In the genomic region with DNA sequence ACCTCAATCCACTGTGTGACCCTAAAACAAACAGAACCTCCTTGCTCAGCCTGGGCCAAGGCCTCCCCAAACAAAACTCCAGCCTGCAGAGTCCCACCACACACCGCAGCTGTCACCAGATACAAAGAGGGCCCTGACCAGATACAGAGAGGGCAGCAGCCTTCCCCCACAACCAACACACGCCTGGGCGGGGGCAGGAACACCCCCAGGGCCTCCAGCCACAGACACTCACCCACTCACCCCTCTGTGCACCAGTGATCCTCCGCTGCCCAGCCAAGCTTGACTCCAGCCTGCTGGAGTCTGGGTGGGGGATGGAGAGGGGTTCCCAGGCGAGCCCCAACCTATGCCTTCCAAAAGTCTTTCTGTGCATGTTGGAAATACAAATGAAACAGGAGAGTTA, we compare ENCODE assay signal across 12 cellular contexts. TPM values are rescaled to one million over a fixed set of nuclear protein-coding genes. Genes with fewer than 3 reads are reported as not detected.
DNase-seq lines count a peak whose midpoint lies in the region; ATAC-seq, FAIRE-seq and TF ChIP-seq lines count a peak whose summit lies in the region.
"Had no signal": no experiment of that assay in that cellular context is flagged by ENCODE, and none has a peak within 500 bp of the region (broad histone marks: within the 10 kb centered on the region; RNA-seq: fewer than 3 reads in every experiment).

No MANE protein-coding gene starts in this region.

- no peaks in the 10 kb centered on the region for H3K9me3 ChIP-seq in CD4-positive, alpha-beta memory T cell (ENCODE audit: control insufficient read depth in 1 of 2, low read length in 2 of 2)
- no peaks in the 10 kb centered on the region for H3K9me3 ChIP-seq in Karpas-422 (ENCODE audit: low read length)
- H3K9me3 ChIP-seq in H1 (ENCODE audit: insufficient read depth in 2 of 2, low read depth in 1 of 2, low read length in 1 of 2), result no peaks in the 10 kb centered on the region
- H3K9me3 ChIP-seq in pancreas, result no peaks in the 10 kb centered on the region

- DNase-seq in CD4-positive, alpha-beta memory T cell, result no peak
- DNase-seq in Karpas-422, result no peak
- DNase-seq in H1 (ENCODE audit: low read depth in 1 of 2, low spot score in 2 of 2), result no peak
- peak in 2 of 6 donors; percentile 35 to 38 for DNase-seq in pancreas
- DNase-seq in lower leg skin (ENCODE audit: low spot score in 2 of 2), result no peak
- DNase-seq in NCI-H2196 treated with DMSO at 0.1 percent for 48 hours (lab: John Stamatoyannopoulos, UW; ENCODE audit: unreplicated experiment), result no peak
- DNase-seq: HCEC 1CT, islet precursor cell had no signal

- H3K79me1 ChIP-seq in H1 (ENCODE audit: low read depth, low read length), result no peaks in the 10 kb centered on the region

- H3K9ac ChIP-seq in Karpas-422 (ENCODE audit: low read length) (peak overlapping the region; percentile 84), H1 (replicated peaks in 1 of 4; ENCODE audit: extremely low read depth in 1 of 4, low read depth in 3 of 4, low read length in 3 of 4) (no peak overlapping the region; a peak in 1 of 7 replicates)

- 78% methylated on average over 5 of the region's 5 CpGs; no CpG with 5 or more reads in 1 of the 2 experiments for WGBS in H1 (ENCODE audit: extremely low coverage in 1 of 2, insufficient coverage in 1 of 2, insufficient read length in 1 of 2, insufficient replicate concordance in 2 of 2, low coverage in 1 of 2, low lambda C conversion rate in 2 of 2, missing lambda C conversion rate in 1 of 2), 2 experiments
- WGBS in pancreas, 2 donors, result 78% methylated on average over 5 of the region's 5 CpGs
- 37 to 56% methylated on average over 5 of the region's 5 CpGs for WGBS in lower leg skin, 2 donors

- H3K9me3 Mint-ChIP-seq in CD4-positive, alpha-beta memory T cell, result no peaks in the 10 kb centered on the region
- H3K9me3 Mint-ChIP-seq: T-helper 1 cell treated with Interleukin-12 subunit alpha and Interleukin-12 subunit beta and Interleukin-4 antibody, amounts not matched to agents 30 μg/mL and 1 μg/mL, for 36 hours had no signal

- H3K9me2 ChIP-seq in Karpas-422 (replicated peaks; ENCODE audit: insufficient read depth, low read length), result no peaks in the 10 kb centered on the region

- peaks cover 32% of the 10 kb centered on the region; the same call in 1 of the 2 replicates for H3K23me2 ChIP-seq in H1 (ENCODE audit: low read depth, low read length)

- H4K20me1 ChIP-seq in Karpas-422 (ENCODE audit: insufficient read depth, low read depth, low read length) (no peaks in the 10 kb centered on the region; the same call in 1 of the 2 replicates), H1 (replicated peaks in 1 of 2; ENCODE audit: control insufficient read depth in 1 of 2, insufficient read depth in 2 of 2, low read length in 2 of 2) (peaks cover 2 to 9% of the 10 kb centered on the region in 2 experiments)

- H3K27me3 Mint-ChIP-seq in CD4-positive, alpha-beta memory T cell, result peaks cover 0 to 3% of the 10 kb centered on the region in 2 donors

- H3K36me3 Mint-ChIP-seq in CD4-positive, alpha-beta memory T cell, result peaks cover 0 to 9% of the 10 kb centered on the region in 2 donors

- no peaks in the 10 kb centered on the region for H3K27me3 ChIP-seq in CD4-positive, alpha-beta memory T cell (ENCODE audit: insufficient read depth, low read length)
- H3K27me3 ChIP-seq in Karpas-422 (ENCODE audit: low read length) (no peaks in the 10 kb centered on the region), H1 (replicated peaks in 1 of 4; ENCODE audit: control insufficient read depth in 3 of 4, extremely low read depth in 1 of 4, insufficient read depth in 3 of 4, low read length in 3 of 4) (peaks cover 0 to 10% (median 5%) of the 10 kb centered on the region in 4 experiments; a peak in 4 of 7 replicates), pancreas (no peaks in the 10 kb centered on the region)

- peak overlapping the region; percentile 85 for H4K91ac ChIP-seq in H1 (replicated peaks; ENCODE audit: insufficient read length, low read length)

- intact Hi-C loops in CD4-positive, alpha-beta memory T cell (cut with micrococcal nuclease), result no loop called here
- intact Hi-C loops in pancreas (cut with DNase I) (no loop called here), lower leg skin (cut with DNase I; ENCODE audit: low total_unique reads) (no loop called here)

- no peak for TF ChIP-seq POLR2A in H1 (IDR thresholded peaks at IDR 0.05; ENCODE audit: control extremely low read depth in 1 of 2, low read depth in 2 of 2, low read length in 2 of 2)
- no peak for TF ChIP-seq POLR2A in lower leg skin (IDR thresholded peaks at IDR 0.05)

- H4K8ac ChIP-seq in H1 (ENCODE audit: extremely low read depth, insufficient read depth, low read length), result no peak overlapping the region

- H4K5ac ChIP-seq in H1 (ENCODE audit: insufficient read length, low read depth, low read length), result no peak overlapping the region

- peak overlapping the region in 4 of 8 donors; percentile 13 to 77 (median 22) for H3K4me3 Mint-ChIP-seq in CD4-positive, alpha-beta memory T cell
- H3K4me3 Mint-ChIP-seq: T-helper 1 cell treated with Interleukin-12 subunit alpha and Interleukin-12 subunit beta and Interleukin-4 antibody, amounts not matched to agents 30 μg/mL and 1 μg/mL, for 36 hours had no signal

- no peaks in the 10 kb centered on the region for H3K36me3 ChIP-seq in CD4-positive, alpha-beta memory T cell (ENCODE audit: insufficient read depth, low read length)
- no peaks in the 10 kb centered on the region for H3K36me3 ChIP-seq in Karpas-422 (ENCODE audit: insufficient read depth, low read length)
- H3K36me3 ChIP-seq in H1 (ENCODE audit: control insufficient read depth in 2 of 4, insufficient read depth in 4 of 4, low read length in 3 of 4), result peaks cover 0 to 4% (median 0%) of the 10 kb centered on the region in 4 experiments; a peak in 2 of 8 replicates
- H3K36me3 ChIP-seq in pancreas, result no peaks in the 10 kb centered on the region

- no peak for FAIRE-seq in H1 (lab: Jason Lieb, UNC)
- FAIRE-seq in pancreas (lab: Jason Lieb, UNC), result no peak
- FAIRE-seq: bronchial epithelial cell had no signal

- POLR2A ChIA-PET in CD4-positive, alpha-beta memory T cell (lab: Charles Lee; ENCODE audit: partially characterized antibody), result interaction anchor here (1.3 to 12.0 kb wide), 5 partner anchors 10 to 21 kb away, joined by 3 to 650 read pairs (median 14); a partner anchor contains a TSS
- POLR2A ChIA-PET in H1 (lab: Charles Lee; ENCODE audit: partially characterized antibody), result interaction anchor here (1.0 to 19.4 kb wide), 5 partner anchors 8 to 63 kb away, joined by 3 to 456 read pairs (median 331); a partner anchor contains a TSS

- H2AK5ac ChIP-seq in H1 (ENCODE audit: low read depth, low read length), result no peak overlapping the region

- H3K79me2 ChIP-seq in Karpas-422 (ENCODE audit: low read length) (no peaks in the 10 kb centered on the region), H1 (ENCODE audit: control insufficient read depth in 1 of 2, insufficient read depth in 2 of 2, low read length in 2 of 2) (no peaks in the 10 kb centered on the region)

- H3K4ac ChIP-seq in H1 (replicated peaks; ENCODE audit: insufficient read length, low read depth, low read length), result no peak overlapping the region

- no peak overlapping the region for H3K14ac ChIP-seq in H1 (ENCODE audit: insufficient read length)

- peak overlapping the region; percentile 42 to 91 (median 75) for H3K27ac Mint-ChIP-seq in CD4-positive, alpha-beta memory T cell
- H3K27ac Mint-ChIP-seq: T-helper 1 cell treated with Interleukin-12 subunit alpha and Interleukin-12 subunit beta and Interleukin-4 antibody, amounts not matched to agents 30 μg/mL and 1 μg/mL, for 36 hours had no signal

- peak overlapping the region; percentile 60; the same call in 1 of the 2 replicates for H2BK12ac ChIP-seq in H1 (ENCODE audit: low read depth, low read length)

- ATAC-seq in pancreas (no peak), GM21723 (IDR thresholded peaks at IDR 0.05; ENCODE audit: unreplicated experiment) (no peak), HG03521 (IDR thresholded peaks at IDR 0.05; ENCODE audit: unreplicated experiment) (no peak)

- H3K27ac ChIP-seq in CD4-positive, alpha-beta memory T cell (ENCODE audit: low read depth, low read length), result no peak overlapping the region
- H3K27ac ChIP-seq in Karpas-422 (ENCODE audit: low read length), result peak overlapping the region; percentile 88
- H3K27ac ChIP-seq in H1 (ENCODE audit: low read depth, low read length), result no peak overlapping the region
- H3K27ac ChIP-seq in pancreas, result peak overlapping the region; percentile 95 to 98 (median 97)

- peaks cover 67% of the 10 kb centered on the region for H3K4me1 ChIP-seq in CD4-positive, alpha-beta memory T cell (ENCODE audit: insufficient read depth, low read length)
- H3K4me1 ChIP-seq in Karpas-422 (ENCODE audit: low read length) (peaks cover 85% of the 10 kb centered on the region), H1 (replicated peaks in 1 of 4; ENCODE audit: control insufficient read depth in 3 of 4, insufficient read depth in 4 of 4, low read length in 3 of 4) (peaks cover 0 to 68% (median 46%) of the 10 kb centered on the region in 4 experiments; a peak in 6 of 7 replicates), pancreas (peaks cover 33 to 69% (median 38%) of the 10 kb centered on the region in 3 donors)

- H2BK20ac ChIP-seq in H1 (ENCODE audit: low read length), result peak overlapping the region; percentile 61; the same call in 1 of the 2 replicates

- TF ChIP-seq CTCF in H1 (IDR thresholded peaks at IDR 0.05; ENCODE audit: control extremely low read depth in 1 of 3, insufficient read depth in 1 of 3, low read depth in 1 of 3, low read length in 3 of 3) (no peak), pancreas (IDR thresholded peaks at IDR 0.05) (no peak), lower leg skin (IDR thresholded peaks at IDR 0.05) (no peak)

- TF ChIP-seq EP300 in H1 (IDR thresholded peaks at IDR 0.05; ENCODE audit: borderline replicate concordance in 1 of 2, low read depth in 2 of 2, low read length in 2 of 2), result no peak

- no peak overlapping the region for H3K56ac ChIP-seq in H1 (replicated peaks; ENCODE audit: insufficient read length, low read depth, low read length)

- H3K23ac ChIP-seq in H1 (ENCODE audit: insufficient read length), result no peak overlapping the region

- no peak overlapping the region for H2BK120ac ChIP-seq in H1 (replicated peaks; ENCODE audit: low read depth, low read length)

- H2AFZ ChIP-seq in Karpas-422 (ENCODE audit: low read length), result no peak overlapping the region
- H2AFZ ChIP-seq in H1 (ENCODE audit: low read length), result no peak overlapping the region

- no peak overlapping the region for H2BK15ac ChIP-seq in H1 (ENCODE audit: low read length)

- H3K4me1 Mint-ChIP-seq in CD4-positive, alpha-beta memory T cell, result peaks cover 25 to 65% (median 43%) of the 10 kb centered on the region in 4 donors

- CTCF ChIA-PET in CD4-positive, alpha-beta memory T cell (lab: Charles Lee; ENCODE audit: partially characterized antibody), result interaction anchor here (0.9 to 10.8 kb wide), 3 partner anchors 10 to 68 kb away, joined by 4 to 364 read pairs (median 8); no protein-coding TSS in a partner anchor
- CTCF ChIA-PET in H1 (lab: Charles Lee; ENCODE audit: partially characterized antibody), result interaction anchor here (0.8 to 15.9 kb wide), 4 partner anchors 8 to 237 kb away, joined by 4 to 212 read pairs (median 4); a partner anchor contains a TSS

- peak overlapping the region; percentile 32; the same call in 1 of the 2 replicates for H3K18ac ChIP-seq in H1 (ENCODE audit: extremely low read depth, low read length)

- TF ChIP-seq RAD21 in H1 (IDR thresholded peaks at IDR 0.05 in 1 of 2, conservative IDR thresholded peaks at IDR 0.05 in 1 of 2; ENCODE audit: low read depth in 2 of 2, low read length in 2 of 2), result no peak

- peak overlapping the region; percentile 84 for H3K4me2 ChIP-seq in Karpas-422 (ENCODE audit: low read depth, low read length, poor library complexity, severe bottlenecking)
- peak overlapping the region; percentile 83 to 94; a peak in 2 of 4 replicates for H3K4me2 ChIP-seq in H1 (ENCODE audit: insufficient read depth in 1 of 2, low read depth in 2 of 2, low read length in 2 of 2)

- peak overlapping the region; percentile 88; the same call in 1 of the 2 replicates for H2BK5ac ChIP-seq in H1 (ENCODE audit: low read depth, low read length)

- H3K4me3 ChIP-seq in CD4-positive, alpha-beta memory T cell (ENCODE audit: low read length in 2 of 2), result no peak overlapping the region
- H3K4me3 ChIP-seq in Karpas-422 (ENCODE audit: low read length), result peak overlapping the region; percentile 79; the same call in 1 of the 2 replicates
- H3K4me3 ChIP-seq in H1 (ENCODE audit: extremely low read depth in 1 of 4, insufficient read depth in 2 of 4, low read depth in 3 of 4, low read length in 4 of 4), result peak overlapping the region in 1 of 4 experiments; percentile 77; a peak in 1 of 8 replicates
- H3K4me3 ChIP-seq in pancreas, result no peak overlapping the region
- no peak overlapping the region for H3K4me3 ChIP-seq in lower leg skin (ENCODE audit: low read depth, poor library complexity, severe bottlenecking)

RNA-seq across cellular contexts. Expression of a gene that starts 5.9 kb away (rescaled TPM):
- total RNA-seq in CD4-positive, alpha-beta memory T cell, result 100 to 1,000 TPM; 574 to 638 TPM
- polyA plus RNA-seq in CD4-positive, alpha-beta memory T cell, result 100 to 1,000 TPM; 160 to 257 TPM
- total RNA-seq in Karpas-422 (2014; rRNA removed; shearing (Covaris generic); ENCODE audit: low replicate concordance), result 141 and 291 TPM in 2 replicates
- 175 TPM in 2 replicates for total RNA-seq in H1 (2021; fragmentation: NEBNext Ultra II Directional; extraction: Animal tissue kit (Norgen Biotek cat#: 25700))
- polyA plus RNA-seq in H1 (2011; rRNA removed), result 199 and 331 TPM in 2 replicates
- 472 TPM for polyA plus RNA-seq in H1 (2011; cell fraction: cytosol; rRNA removed)
- 581 TPM for polyA plus RNA-seq in H1 (2011; cell fraction: nucleus; rRNA removed)
- polyA plus RNA-seq in H1 (2012, experiment 1 of 2), result 213 to 357 TPM (median 316 TPM) in 4 replicates
- polyA plus RNA-seq in H1 (2012, experiment 2 of 2), result 95.1 TPM
- polyA plus RNA-seq in H1 (2013, experiment 1 of 2), result 151 TPM
- 135 TPM for polyA plus RNA-seq in H1 (2013, experiment 2 of 2)
- 44.5 and 56.0 TPM in 2 replicates for polyA minus RNA-seq in H1 (2011; rRNA and poly(A)+ RNA removed)
- polyA minus RNA-seq in H1 (2011; cell fraction: cytosol; rRNA and poly(A)+ RNA removed), result 77.4 TPM
- 99.9 TPM for polyA minus RNA-seq in H1 (2011; cell fraction: nucleus; rRNA and poly(A)+ RNA removed)
- total RNA-seq in pancreas, result 100 to 1,000 TPM; 232 to 607 (median 483) TPM
- 1,000 to 10,000 TPM in 1 of 2 donors, 100 to 1,000 TPM in 1; 802 to 1,009 TPM for polyA plus RNA-seq in pancreas
- 100 to 1,000 TPM; 496 to 546 (median 545) TPM for total RNA-seq in lower leg skin

RNA-seq across cellular contexts. Expression of a gene that starts 12.1 kb away (rescaled TPM):
- 10 to 100 TPM; 50.5 to 54.2 TPM for total RNA-seq in CD4-positive, alpha-beta memory T cell
- polyA plus RNA-seq in CD4-positive, alpha-beta memory T cell, result 100 to 1,000 TPM in 1 of 2 donors, 10 to 100 TPM in 1; 57.2 to 114 TPM
- 32.7 and 68.1 TPM in 2 replicates for total RNA-seq in Karpas-422 (2014; rRNA removed; shearing (Covaris generic); ENCODE audit: low replicate concordance)
- 44.5 and 54.6 TPM in 2 replicates for total RNA-seq in H1 (2021; fragmentation: NEBNext Ultra II Directional; extraction: Animal tissue kit (Norgen Biotek cat#: 25700))
- 125 and 159 TPM in 2 replicates for polyA plus RNA-seq in H1 (2011; rRNA removed)
- polyA plus RNA-seq in H1 (2011; cell fraction: cytosol; rRNA removed), result 76.1 TPM
- polyA plus RNA-seq in H1 (2011; cell fraction: nucleus; rRNA removed), result 72.4 TPM
- polyA plus RNA-seq in H1 (2012, experiment 1 of 2), result 39.9 to 68.4 TPM (median 61.5 TPM) in 4 replicates
- polyA plus RNA-seq in H1 (2012, experiment 2 of 2), result 79.3 TPM
- 50.0 TPM for polyA plus RNA-seq in H1 (2013, experiment 1 of 2)
- polyA plus RNA-seq in H1 (2013, experiment 2 of 2), result 59.2 TPM
- polyA minus RNA-seq in H1 (2011; rRNA and poly(A)+ RNA removed), result 6.8 and 9.7 TPM in 2 replicates
- 22.8 TPM for polyA minus RNA-seq in H1 (2011; cell fraction: cytosol; rRNA and poly(A)+ RNA removed)
- 20.8 TPM for polyA minus RNA-seq in H1 (2011; cell fraction: nucleus; rRNA and poly(A)+ RNA removed)
- 10 to 100 TPM; 16.1 to 26.1 (median 22.9) TPM for total RNA-seq in pancreas
- polyA plus RNA-seq in pancreas, result 10 to 100 TPM; 69.8 to 83.4 TPM
- 10 to 100 TPM; 66.3 to 74.1 (median 68.8) TPM for total RNA-seq in lower leg skin

RNA-seq across cellular contexts. Expression of a gene that starts 14.8 kb away (rescaled TPM):
- total RNA-seq in CD4-positive, alpha-beta memory T cell, result 10 to 100 TPM; 30.3 to 34.0 TPM
- polyA plus RNA-seq in CD4-positive, alpha-beta memory T cell, result 1 to 10 TPM in 1 of 2 donors, under 1 TPM in 1; 0.75 to 6.1 TPM
- total RNA-seq in Karpas-422 (2014; rRNA removed; shearing (Covaris generic); ENCODE audit: low replicate concordance), result 21.4 and 40.5 TPM in 2 replicates
- 159 and 166 TPM in 2 replicates for total RNA-seq in H1 (2021; fragmentation: NEBNext Ultra II Directional; extraction: Animal tissue kit (Norgen Biotek cat#: 25700))
- 39.8 and 86.0 TPM in 2 replicates for polyA plus RNA-seq in H1 (2011; rRNA removed)
- polyA plus RNA-seq in H1 (2011; cell fraction: cytosol; rRNA removed), result 38.5 TPM
- polyA plus RNA-seq in H1 (2011; cell fraction: nucleus; rRNA removed), result 85.2 TPM
- 58.2 to 110 TPM (median 92.2 TPM) in 4 replicates for polyA plus RNA-seq in H1 (2012, experiment 1 of 2)
- 90.5 TPM for polyA plus RNA-seq in H1 (2012, experiment 2 of 2)
- 95.6 TPM for polyA plus RNA-seq in H1 (2013, experiment 1 of 2)
- 90.3 TPM for polyA plus RNA-seq in H1 (2013, experiment 2 of 2)
- 10.3 and 14.3 TPM in 2 replicates for polyA minus RNA-seq in H1 (2011; rRNA and poly(A)+ RNA removed)
- polyA minus RNA-seq in H1 (2011; cell fraction: cytosol; rRNA and poly(A)+ RNA removed), result 86.0 TPM
- 55.2 TPM for polyA minus RNA-seq in H1 (2011; cell fraction: nucleus; rRNA and poly(A)+ RNA removed)
- 10 to 100 TPM; 32.1 to 78.0 (median 49.1) TPM for total RNA-seq in pancreas
- 10 to 100 TPM; 36.6 to 49.1 TPM for polyA plus RNA-seq in pancreas
- total RNA-seq in lower leg skin, result 100 to 1,000 TPM in 1 of 4 donors, 10 to 100 TPM in 3; 59.7 to 119 (median 78.7) TPM

RNA-seq across cellular contexts. Expression of a gene that starts 21.6 kb away (rescaled TPM):
- total RNA-seq in CD4-positive, alpha-beta memory T cell, result 100 to 1,000 TPM; 105 to 108 TPM
- polyA plus RNA-seq in CD4-positive, alpha-beta memory T cell, result 100 to 1,000 TPM; 133 to 243 TPM
- 64.3 and 110 TPM in 2 replicates for total RNA-seq in Karpas-422 (2014; rRNA removed; shearing (Covaris generic); ENCODE audit: low replicate concordance)
- total RNA-seq in H1 (2021; fragmentation: NEBNext Ultra II Directional; extraction: Animal tissue kit (Norgen Biotek cat#: 25700)), result 174 and 182 TPM in 2 replicates
- polyA plus RNA-seq in H1 (2011; rRNA removed) (249 and 338 TPM in 2 replicates), pancreas (100 to 1,000 TPM; 173 to 515 TPM)
- polyA plus RNA-seq in H1 (2011; cell fraction: cytosol; rRNA removed), result 142 TPM
- polyA plus RNA-seq in H1 (2011; cell fraction: nucleus; rRNA removed), result 120 TPM
- polyA plus RNA-seq in H1 (2012, experiment 1 of 2), result 87.3 to 189 TPM (median 180 TPM) in 4 replicates
- 328 TPM for polyA plus RNA-seq in H1 (2012, experiment 2 of 2)
- polyA plus RNA-seq in H1 (2013, experiment 1 of 2), result 148 TPM
- polyA plus RNA-seq in H1 (2013, experiment 2 of 2), result 145 TPM
- polyA minus RNA-seq in H1 (2011; rRNA and poly(A)+ RNA removed), result 13.4 and 18.6 TPM in 2 replicates
- 118 TPM for polyA minus RNA-seq in H1 (2011; cell fraction: cytosol; rRNA and poly(A)+ RNA removed)
- polyA minus RNA-seq in H1 (2011; cell fraction: nucleus; rRNA and poly(A)+ RNA removed), result 40.2 TPM
- total RNA-seq in pancreas (100 to 1,000 TPM in 5 of 6 donors, 10 to 100 TPM in 1; 97.3 to 192 (median 149) TPM), lower leg skin (100 to 1,000 TPM; 121 to 198 (median 146) TPM)

RNA-seq across cellular contexts. Expression of a gene that starts 22.5 kb away (rescaled TPM):
- total RNA-seq in CD4-positive, alpha-beta memory T cell, result not detected
- not detected for polyA plus RNA-seq in CD4-positive, alpha-beta memory T cell
- total RNA-seq in Karpas-422 (2014; rRNA removed; shearing (Covaris generic); ENCODE audit: low replicate concordance), result not detected in 2 replicates
- 7.0 and 10.3 TPM in 2 replicates for total RNA-seq in H1 (2021; fragmentation: NEBNext Ultra II Directional; extraction: Animal tissue kit (Norgen Biotek cat#: 25700))
- polyA plus RNA-seq in H1 (2011; rRNA removed) (4.0 and 10.1 TPM in 2 replicates), pancreas (not detected)
- 4.0 TPM for polyA plus RNA-seq in H1 (2011; cell fraction: cytosol; rRNA removed)
- 7.2 TPM for polyA plus RNA-seq in H1 (2011; cell fraction: nucleus; rRNA removed)
- 2.0 to 9.1 TPM (median 7.0 TPM) in 4 replicates for polyA plus RNA-seq in H1 (2012, experiment 1 of 2)
- 7.5 TPM for polyA plus RNA-seq in H1 (2012, experiment 2 of 2)
- 10.3 TPM for polyA plus RNA-seq in H1 (2013, experiment 1 of 2)
- polyA plus RNA-seq in H1 (2013, experiment 2 of 2), result 10.9 TPM
- polyA minus RNA-seq in H1 (2011; rRNA and poly(A)+ RNA removed), result 0.63 and 1.6 TPM in 2 replicates
- polyA minus RNA-seq in H1 (2011; cell fraction: cytosol; rRNA and poly(A)+ RNA removed), result 9.2 TPM
- polyA minus RNA-seq in H1 (2011; cell fraction: nucleus; rRNA and poly(A)+ RNA removed), result 6.9 TPM
- total RNA-seq in pancreas (under 1 TPM in 2 of 6 donors, not detected in 4; 0.22 to 0.94 TPM), lower leg skin (not detected)
- total RNA-seq: bronchial epithelial cell had no signal

Comparison
In these comparisons a context has a peak if more than half of its experiments do, and no peak if none do; other contexts are left out.
1. H3K27ac ChIP-seq: peak in Karpas-422 (single experiment) and pancreas (4 of 4); none in CD4-positive, alpha-beta memory T cell (single experiment) and H1 (single experiment).